Comparison of ENCODE assay signal across 8 cellular contexts in genomic region chr5:141634162-141634561, GRCh38. TPM values are rescaled to one million over a fixed set of nuclear protein-coding genes. Genes with fewer than 3 reads are reported as not detected.
DNase-seq lines count a peak whose midpoint lies in the region; ATAC-seq, FAIRE-seq and TF ChIP-seq lines count a peak whose summit lies in the region.

No MANE protein-coding gene starts in this region.

- DNase-seq in astrocyte (ENCODE audit: low read depth), result no peak
- DNase-seq in left ventricle myocardium inferior, result no peak
- DNase-seq in posterior cingulate gyrus, result no peak
- no peak for DNase-seq in NCI-H526 (lab: John Stamatoyannopoulos, UW)
- DNase-seq in nucleus accumbens (lab: John Stamatoyannopoulos, UW), result no peak

- peak overlapping the region; percentile 10 for H3K4me3 Mint-ChIP-seq in astrocyte (ENCODE audit: unreplicated experiment)

- H3K27ac Mint-ChIP-seq in astrocyte (ENCODE audit: unreplicated experiment), result peak overlapping the region; percentile 13

- H3K27me3 ChIP-seq in astrocyte (ENCODE audit: insufficient read depth, low read length) (no peaks in the 10 kb centered on the region), left ventricle myocardium inferior (ENCODE audit: low read depth) (no peaks in the 10 kb centered on the region)

- H3K36me3 Mint-ChIP-seq in astrocyte (ENCODE audit: low read depth, unreplicated experiment), result peaks cover 12% of the 10 kb centered on the region

- intact Hi-C loops in left ventricle myocardium inferior (cut with micrococcal nuclease) (no loop called here), posterior cingulate gyrus (cut with DNase I) (no loop called here)

- H3K9me3 ChIP-seq in astrocyte (ENCODE audit: insufficient read depth, low read depth, low read length), result no peaks in the 10 kb centered on the region
- H3K9me3 ChIP-seq in left ventricle myocardium inferior (replicated peaks), result no peaks in the 10 kb centered on the region

- H3K9ac ChIP-seq in astrocyte (ENCODE audit: low read length), result no peak overlapping the region

- no peaks in the 10 kb centered on the region for H3K27me3 Mint-ChIP-seq in astrocyte (ENCODE audit: low read depth, unreplicated experiment)

- H4K20me1 ChIP-seq in astrocyte (ENCODE audit: insufficient read depth, low read length), result peaks cover 64% of the 10 kb centered on the region

- peaks cover 20% of the 10 kb centered on the region for H3K4me1 ChIP-seq in astrocyte (ENCODE audit: insufficient read depth, low read length)
- H3K4me1 ChIP-seq in left ventricle myocardium inferior, result peaks cover 55% of the 10 kb centered on the region

- peaks cover 14% of the 10 kb centered on the region for H3K4me1 Mint-ChIP-seq in astrocyte (ENCODE audit: low read depth, unreplicated experiment)

- H3K36me3 ChIP-seq in astrocyte (ENCODE audit: insufficient read depth, low read length) (peaks cover 4% of the 10 kb centered on the region), left ventricle myocardium inferior (peaks cover 14% of the 10 kb centered on the region)

- FAIRE-seq in astrocyte (lab: Jason Lieb, UNC), result no peak

- H3K4me3 ChIP-seq in astrocyte (ENCODE audit: insufficient read depth, low read depth, low read length) (no peak overlapping the region), left ventricle myocardium inferior (no peak overlapping the region)

- H2AFZ ChIP-seq in astrocyte (ENCODE audit: low read depth, low read length), result no peak overlapping the region

- H3K4me2 ChIP-seq in astrocyte (ENCODE audit: low read length), result no peak overlapping the region

- H3K9me3 Mint-ChIP-seq in astrocyte (ENCODE audit: unreplicated experiment), result no peaks in the 10 kb centered on the region

- H3K27ac ChIP-seq in astrocyte (ENCODE audit: low read depth, low read length), result no peak overlapping the region
- no peak overlapping the region for H3K27ac ChIP-seq in left ventricle myocardium inferior (replicated peaks)

- TF ChIP-seq CTCF in astrocyte (IDR thresholded peaks at IDR 0.05; ENCODE audit: insufficient read depth, low read depth, low read length), result no peak
- TF ChIP-seq CTCF in left ventricle myocardium inferior (IDR thresholded peaks at IDR 0.05; ENCODE audit: borderline replicate concordance), result no peak

- ATAC-seq in GM18511 (IDR thresholded peaks at IDR 0.05; ENCODE audit: unreplicated experiment) (peak; percentile 65), GM21619 (IDR thresholded peaks at IDR 0.05; ENCODE audit: unreplicated experiment) (peak; percentile 60), HG03558 (IDR thresholded peaks at IDR 0.05; ENCODE audit: extremely low read depth, unreplicated experiment) (peak; percentile 84)

- peaks cover 62% of the 10 kb centered on the region for H3K79me2 ChIP-seq in astrocyte (ENCODE audit: insufficient read depth, low read length)

RNA-seq across cellular contexts. Expression of gene HDAC3, which starts 2.5 kb away (rescaled TPM):
- total RNA-seq in astrocyte (60.7 and 63.8 TPM in 2 replicates), left ventricle myocardium inferior (27.4 TPM)

RNA-seq across cellular contexts. Expression of gene RELL2, which starts 2.6 kb away (rescaled TPM):
- total RNA-seq in astrocyte (12.2 and 12.9 TPM in 2 replicates), left ventricle myocardium inferior (1.0 TPM)

RNA-seq across cellular contexts. Expression of gene DIAPH1, which starts 15.4 kb away (rescaled TPM):
- 63.5 and 78.8 TPM in 2 replicates for total RNA-seq in astrocyte
- total RNA-seq in left ventricle myocardium inferior, result 53.1 TPM

RNA-seq across cellular contexts. Expression of gene FCHSD1, which starts 17.1 kb away (rescaled TPM):
- 39.4 and 40.6 TPM in 2 replicates for total RNA-seq in astrocyte
- total RNA-seq in left ventricle myocardium inferior, result 4.7 TPM

RNA-seq across cellular contexts. Expression of gene ARAP3, which starts 47.9 kb away (rescaled TPM):
- 14.9 and 17.4 TPM in 2 replicates for total RNA-seq in astrocyte
- total RNA-seq in left ventricle myocardium inferior, result 15.2 TPM
